14 cellular contexts compared by ENCODE assay signal in genomic region chr4:114146947-114147618, GRCh38.
DNase-seq lines count a peak whose midpoint lies in the region; ATAC-seq, FAIRE-seq and TF ChIP-seq lines count a peak whose summit lies in the region.
"Had no signal": no experiment of that assay in that cellular context is flagged by ENCODE, and none has a peak within 500 bp of the region (broad histone marks: within the 10 kb centered on the region; RNA-seq: fewer than 3 reads in every experiment).

No MANE protein-coding gene starts in this region.

- no peaks in the 10 kb centered on the region for H3K27me3 ChIP-seq in GM06990 (replicated peaks; ENCODE audit: control insufficient read depth, insufficient read depth, low read length)
- H3K27me3 ChIP-seq: BE2C, foreskin keratinocyte had no signal

- no peaks in the 10 kb centered on the region for H3K36me3 ChIP-seq in GM06990 (ENCODE audit: control insufficient read depth, insufficient read depth, low read length)
- H3K36me3 ChIP-seq: BE2C had no signal

- TF ChIP-seq CTCF in GM06990 (IDR thresholded peaks at IDR 0.05; ENCODE audit: insufficient read depth, low read length, poor library complexity, severe bottlenecking) (no peak), fibroblast of villous mesenchyme (IDR thresholded peaks at IDR 0.05; ENCODE audit: insufficient read depth, low read depth, low read length) (no peak)

- peak; percentile 23 for DNase-seq in Ammon's horn (ENCODE audit: low spot score)
- no peak for DNase-seq in GM06990 (ENCODE audit: extremely low read depth, insufficient read length)
- DNase-seq in RPMI7951 (ENCODE audit: low read depth) = peak; percentile 14
- no peak for DNase-seq in fibroblast of villous mesenchyme (ENCODE audit: low read depth)
- DNase-seq in cortex of kidney (lab: John Stamatoyannopoulos, UW) = no peak
- no peak for DNase-seq in GOT3 (lab: John Stamatoyannopoulos, UW)
- DNase-seq in H54 (ENCODE audit: insufficient read length, low spot score) = no peak
- DNase-seq: BE2C, foreskin keratinocyte, NCI-H1417, NCI-H526, retina had no signal

- no peak for ATAC-seq in HG02885 (IDR thresholded peaks at IDR 0.05; ENCODE audit: poor library complexity, unreplicated experiment)
- ATAC-seq: foreskin keratinocyte had no signal

- H3K4me3 ChIP-seq in GM06990 (replicated peaks; ENCODE audit: low read depth, low read length) (peak overlapping the region; percentile 44), fibroblast of villous mesenchyme (ENCODE audit: low read depth, low read length) (peak overlapping the region; percentile 23)

- TF ChIP-seq POLR2A in H54 (IDR thresholded peaks at IDR 0.05; ENCODE audit: low read depth, low read length) = no peak

- no peak for FAIRE-seq in H54 (lab: Jason Lieb, UNC)
- FAIRE-seq: islet of Langerhans had no signal

Comparison
In these comparisons a context has a peak if more than half of its experiments do, and no peak if none do; other contexts are left out.
1. DNase-seq: peak in Ammon's horn (single experiment) and RPMI7951 (single experiment); none in GM06990 (single experiment), fibroblast of villous mesenchyme (single experiment), cortex of kidney (single experiment), GOT3 (single experiment) and H54 (single experiment).